In the genomic region with DNA sequence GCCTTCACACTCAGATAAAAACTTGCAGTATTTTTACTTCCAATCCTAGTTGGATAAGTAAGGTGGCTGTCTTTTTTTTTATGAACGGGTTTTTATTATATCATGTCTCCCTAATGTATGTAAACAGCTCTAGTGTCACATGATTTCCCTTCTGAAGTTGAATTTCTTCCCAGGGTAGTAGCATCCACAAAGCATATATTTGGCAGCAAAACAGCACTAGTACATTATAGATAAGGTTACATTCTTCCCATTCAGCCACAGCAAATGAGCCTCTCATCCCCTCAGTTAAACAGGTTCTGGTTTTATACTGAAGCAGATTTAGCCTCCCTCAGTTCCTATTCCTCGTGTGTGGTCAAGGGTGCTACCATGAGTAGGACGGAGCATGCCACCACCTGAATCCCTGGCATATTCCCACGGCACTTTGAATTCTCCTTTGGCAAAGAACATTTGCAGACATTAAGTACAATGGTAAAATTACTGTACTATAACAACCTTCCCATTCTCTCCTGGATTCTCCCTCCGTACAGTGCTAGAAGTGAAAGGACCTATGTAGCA, we compare ENCODE assay signal across 1 cellular context.
TF ChIP-seq lines count a peak whose summit lies in the region.

No MANE protein-coding gene starts in this region.

TF ChIP-seq in H1, 55 proteins besides CTCF, POLR2A, EP300 and RAD21:
- TF ChIP-seq SAP30 (IDR thresholded peaks at IDR 0.05; ENCODE audit: insufficient read depth, insufficient replicate concordance, low read length), result no peak
- TF ChIP-seq CBX5 (IDR thresholded peaks at IDR 0.05; ENCODE audit: low read depth, low read length), result no peak
- no peak for TF ChIP-seq SP4 (IDR thresholded peaks at IDR 0.05; ENCODE audit: low read length)
- no peak for TF ChIP-seq ATF3 (IDR thresholded peaks at IDR 0.05; ENCODE audit: insufficient read depth, low read depth, low read length)
- TF ChIP-seq NRF1 (IDR thresholded peaks at IDR 0.05; ENCODE audit: low read depth, low read length), result no peak
- TF ChIP-seq HDAC6 (IDR thresholded peaks at IDR 0.05; ENCODE audit: low read depth, low read length), result no peak
- no peak for TF ChIP-seq ZNF274 (IDR thresholded peaks at IDR 0.05; ENCODE audit: borderline replicate concordance, extremely low read depth, low read length)
TF ChIP-seq in H1: peak in this region for 0.
